In genomic region chr17:76091526-76092285, GRCh38 we compare ENCODE assay signal across 16 cellular contexts. TPM values are rescaled to one million over a fixed set of nuclear protein-coding genes. Genes with fewer than 3 reads are reported as not detected.
DNase-seq lines count a peak whose midpoint lies in the region; ATAC-seq, FAIRE-seq and TF ChIP-seq lines count a peak whose summit lies in the region.
"Had no signal": no experiment of that assay in that cellular context is flagged by ENCODE, and none has a peak within 500 bp of the region (broad histone marks: within the 10 kb centered on the region; RNA-seq: fewer than 3 reads in every experiment).

No MANE protein-coding gene starts in this region.

- peaks cover 2% of the 10 kb centered on the region for H3K4me1 Mint-ChIP-seq in activated CD8-positive, alpha-beta T cell treated with anti-CD3 and anti-CD28 coated beads, Interleukin-2, amount 10 ng/mL, durations not matched to agents 7 days and 5 days (ENCODE audit: low read depth)
- H3K4me1 Mint-ChIP-seq in progenitor cell of endocrine pancreas (ENCODE audit: low read depth), result no peaks in the 10 kb centered on the region

- H3K27ac Mint-ChIP-seq in activated CD8-positive, alpha-beta T cell treated with anti-CD3 and anti-CD28 coated beads, Interleukin-2, amount 10 ng/mL, durations not matched to agents 7 days and 5 days, result peak overlapping the region; percentile 62
- H3K27ac Mint-ChIP-seq in progenitor cell of endocrine pancreas, result no peak overlapping the region

- H3K36me3 Mint-ChIP-seq in activated CD8-positive, alpha-beta T cell treated with anti-CD3 and anti-CD28 coated beads, Interleukin-2, amount 10 ng/mL, durations not matched to agents 7 days and 5 days (ENCODE audit: low read depth), result peaks cover 33% of the 10 kb centered on the region
- H3K36me3 Mint-ChIP-seq in progenitor cell of endocrine pancreas (ENCODE audit: insufficient read depth), result peaks cover 14% of the 10 kb centered on the region

- H4K20me1 ChIP-seq in BLaER1 (peaks cover 16% of the 10 kb centered on the region), endothelial cell of umbilical vein (replicated peaks; ENCODE audit: control insufficient read depth, extremely low read depth, insufficient read depth, low read length) (no peaks in the 10 kb centered on the region)

- H3K27me3 ChIP-seq in BLaER1, result no peaks in the 10 kb centered on the region
- H3K27me3 ChIP-seq in endothelial cell of umbilical vein (ENCODE audit: control insufficient read depth in 2 of 2, insufficient read depth in 2 of 2, low read length in 2 of 2), result no peaks in the 10 kb centered on the region
- H3K27me3 ChIP-seq in brain microvascular endothelial cell (replicated peaks), result no peaks in the 10 kb centered on the region

- H3K9me3 Mint-ChIP-seq in activated CD8-positive, alpha-beta T cell treated with anti-CD3 and anti-CD28 coated beads, Interleukin-2, amount 10 ng/mL, durations not matched to agents 7 days and 5 days (ENCODE audit: insufficient read depth), result no peaks in the 10 kb centered on the region
- H3K9me3 Mint-ChIP-seq in progenitor cell of endocrine pancreas (ENCODE audit: low read depth), result no peaks in the 10 kb centered on the region
- H3K9me3 Mint-ChIP-seq: naive B cell had no signal

- POLR2A ChIA-PET in activated CD8-positive, alpha-beta T cell treated with anti-CD3 and anti-CD28 coated beads, Interleukin-2, amount 10 ng/mL, durations not matched to agents 7 days and 5 days (lab: Charles Lee), result interaction anchor here (1.1 to 2.2 kb wide), 3 partner anchors 11 to 14 kb away, joined by 4 to 8 read pairs (median 4); partner anchors contain the start of gene EXOC7
- POLR2A ChIA-PET in endothelial cell of umbilical vein (lab: Charles Lee), result interaction anchor here (0.6 to 0.7 kb wide), 2 partner anchors 31 to 57 kb away, joined by 3 to 9 read pairs; no protein-coding TSS in a partner anchor

- no peaks in the 10 kb centered on the region for H3K27me3 Mint-ChIP-seq in activated CD8-positive, alpha-beta T cell treated with anti-CD3 and anti-CD28 coated beads, Interleukin-2, amount 10 ng/mL, durations not matched to agents 7 days and 5 days (ENCODE audit: low read depth)
- no peaks in the 10 kb centered on the region for H3K27me3 Mint-ChIP-seq in progenitor cell of endocrine pancreas
- H3K27me3 Mint-ChIP-seq: naive B cell had no signal

- DNase-seq in D341Med (ENCODE audit: low spot score) (peak; percentile 28), endothelial cell of umbilical vein (ENCODE audit: low read depth, low spot score) (peak; percentile 50), NCI-H446 treated with DMSO at 0.1 percent for 48 hours (lab: John Stamatoyannopoulos, UW) (no peak), NCI-H2029 treated with DMSO at 0.1 percent for 48 hours (lab: John Stamatoyannopoulos, UW) (no peak), brain microvascular endothelial cell (no peak), progenitor cell of endocrine pancreas (ENCODE audit: low spot score, unreplicated experiment) (no peak)
- DNase-seq in activated CD8-positive, alpha-beta T cell treated with anti-CD3 and anti-CD28 coated beads, Interleukin-2, amount 10 ng/mL, durations not matched to agents 7 days and 5 days, result no peak
- DNase-seq: DMS79, naive B cell, NCI-H187, NCI-H526, WERI-Rb-1 had no signal

- H3K36me3 ChIP-seq in BLaER1 (peaks cover 98% of the 10 kb centered on the region), endothelial cell of umbilical vein (ENCODE audit: control insufficient read depth in 2 of 2, extremely low read depth in 1 of 2, insufficient read depth in 2 of 2, low read length in 2 of 2) (peaks cover 8 to 62% of the 10 kb centered on the region in 2 experiments), brain microvascular endothelial cell (replicated peaks) (peaks cover 68% of the 10 kb centered on the region)

- in situ Hi-C loops in brain microvascular endothelial cell (cut with HindIII; ENCODE audit: low pct_ligation_motif_present, low sequenced_read_pairs), result no loop called here

- no peaks in the 10 kb centered on the region for H3K9me1 ChIP-seq in endothelial cell of umbilical vein (replicated peaks; ENCODE audit: control insufficient read depth, extremely low read depth, insufficient read depth, low read length)

- dilution Hi-C loops in endothelial cell of umbilical vein (cut with MboI; ENCODE audit: extremely low pct_ligation_motif_present, low sequenced_read_pairs), result no loop called here

- H3K4me3 ChIP-seq in BLaER1, result no peak overlapping the region
- no peak overlapping the region for H3K4me3 ChIP-seq in endothelial cell of umbilical vein (replicated peaks in 1 of 3; ENCODE audit: insufficient read depth in 1 of 3, low read depth in 1 of 3, low read length in 3 of 3)
- H3K4me3 ChIP-seq in brain microvascular endothelial cell (ENCODE audit: low read depth, low read length), result no peak overlapping the region
- H3K4me3 ChIP-seq: coronary artery, lung had no signal

- BruUV-seq in endothelial cell of umbilical vein (replicated peaks; lab: Mats Ljungman, UMichigan), result no TSS peak

- ATAC-seq in activated CD8-positive, alpha-beta T cell treated with anti-CD3 and anti-CD28 coated beads, Interleukin-2, amount 10 ng/mL, durations not matched to agents 7 days and 5 days, result peak; percentile 25

- H3K9ac ChIP-seq in BLaER1 (no peak overlapping the region), endothelial cell of umbilical vein (replicated peaks; ENCODE audit: extremely low read depth, insufficient read depth, low read length) (no peak overlapping the region)

- CTCF ChIA-PET in activated CD8-positive, alpha-beta T cell treated with anti-CD3 and anti-CD28 coated beads, Interleukin-2, amount 10 ng/mL, durations not matched to agents 7 days and 5 days (lab: Charles Lee), result interaction anchor here (0.7 kb wide), 1 partner anchor 293 kb away, joined by 3 read pairs; the partner anchor contains the start of gene SPHK1
- CTCF ChIA-PET in endothelial cell of umbilical vein (lab: Charles Lee), result interaction anchor here (0.6 to 1.4 kb wide), 4 partner anchors 11 to 19 kb away, joined by 3 to 4 read pairs (median 3); partner anchors contain the start of genes GALR2 and SRP68

- peak; percentile 53 for TF ChIP-seq POLR2A in endothelial cell of umbilical vein (IDR thresholded peaks at IDR 0.05; ENCODE audit: low read depth, low read length)

- H3K27ac ChIP-seq in BLaER1 (peak overlapping the region; percentile 60), endothelial cell of umbilical vein (ENCODE audit: insufficient read depth, low read depth, low read length) (peak overlapping the region; percentile 72), brain microvascular endothelial cell (no peak overlapping the region)
- H3K27ac ChIP-seq: coronary artery, WERI-Rb-1 had no signal

- H3K79me2 ChIP-seq in endothelial cell of umbilical vein (ENCODE audit: control insufficient read depth, insufficient read depth, low read length), result no peaks in the 10 kb centered on the region

- H3K4me2 ChIP-seq in BLaER1 (peak overlapping the region; percentile 72), endothelial cell of umbilical vein (ENCODE audit: insufficient read depth, low read length) (peak overlapping the region; percentile 1)

- H3K9me3 ChIP-seq in BLaER1 (no peaks in the 10 kb centered on the region), endothelial cell of umbilical vein (replicated peaks; ENCODE audit: control insufficient read depth, insufficient read depth, low read length) (no peaks in the 10 kb centered on the region)

- H3K4me1 ChIP-seq in BLaER1, result peaks cover 33% of the 10 kb centered on the region
- H3K4me1 ChIP-seq in endothelial cell of umbilical vein (ENCODE audit: control insufficient read depth, extremely low read depth, insufficient read depth, low read length), result peaks cover 10% of the 10 kb centered on the region

- TF ChIP-seq CTCF in endothelial cell of umbilical vein (IDR thresholded peaks at IDR 0.05; ENCODE audit: extremely low read depth in 1 of 2, insufficient read depth in 1 of 2, low read depth in 1 of 2, low read length in 2 of 2), result no peak
- no peak for TF ChIP-seq CTCF in brain microvascular endothelial cell (IDR thresholded peaks at IDR 0.05; ENCODE audit: low read depth, low read length, missing control alignments)
- no peak for TF ChIP-seq CTCF in progenitor cell of endocrine pancreas (IDR thresholded peaks at IDR 0.05; ENCODE audit: unreplicated experiment)

- H3K4me3 Mint-ChIP-seq in activated CD8-positive, alpha-beta T cell treated with anti-CD3 and anti-CD28 coated beads, Interleukin-2, amount 10 ng/mL, durations not matched to agents 7 days and 5 days, result no peak overlapping the region
- H3K4me3 Mint-ChIP-seq in progenitor cell of endocrine pancreas (ENCODE audit: low read depth), result no peak overlapping the region
- H3K4me3 Mint-ChIP-seq: naive B cell had no signal

- intact Hi-C loops in endothelial cell of umbilical vein (cut with micrococcal nuclease), result loop anchor here (1.0 kb wide), 1 partner anchor 12 kb away; the partner anchor contains the start of gene EXOC7

- H2AFZ ChIP-seq in endothelial cell of umbilical vein (ENCODE audit: low read depth, low read length), result peak overlapping the region; percentile 88

- FAIRE-seq in endothelial cell of umbilical vein (lab: Jason Lieb, UNC), result peak; percentile 81

RNA-seq across cellular contexts. Expression of gene EXOC7, which starts 11.9 kb away (rescaled TPM):
- total RNA-seq in activated CD8-positive, alpha-beta T cell treated with anti-CD3 and anti-CD28 coated beads, Interleukin-2, amount 10 ng/mL, durations not matched to agents 7 days and 5 days, result 100 to 1,000 TPM; 126 to 129 TPM
- total RNA-seq in endothelial cell of umbilical vein, result 122 and 137 TPM in 2 replicates
- polyA plus RNA-seq in endothelial cell of umbilical vein, result 91.5 and 104 TPM in 2 replicates
- 75.7 and 77.3 TPM in 2 replicates for polyA plus RNA-seq in endothelial cell of umbilical vein (2011; cell fraction: cytosol; rRNA removed)
- polyA plus RNA-seq in endothelial cell of umbilical vein (2011; cell fraction: nucleus; rRNA removed), result 211 and 239 TPM in 2 replicates
- polyA plus RNA-seq in endothelial cell of umbilical vein (2012), result 127 and 145 TPM in 2 replicates
- polyA minus RNA-seq in endothelial cell of umbilical vein, result 135 and 149 TPM in 2 replicates
- polyA minus RNA-seq in endothelial cell of umbilical vein (2011; cell fraction: cytosol; rRNA and poly(A)+ RNA removed), result 57.0 TPM
- 89.1 and 93.6 TPM in 2 replicates for polyA minus RNA-seq in endothelial cell of umbilical vein (2011; cell fraction: nucleus; rRNA and poly(A)+ RNA removed)
- 354 and 364 TPM in 2 replicates for total RNA-seq in progenitor cell of endocrine pancreas

RNA-seq across cellular contexts. Expression of gene ZACN, which starts 12.7 kb away (rescaled TPM):
- total RNA-seq in activated CD8-positive, alpha-beta T cell treated with anti-CD3 and anti-CD28 coated beads, Interleukin-2, amount 10 ng/mL, durations not matched to agents 7 days and 5 days, result under 1 TPM; 0.18 to 0.34 TPM
- total RNA-seq in endothelial cell of umbilical vein, result not detected in 2 replicates
- polyA plus RNA-seq in endothelial cell of umbilical vein, result 0.05 and 0.18 TPM in 2 replicates
- 0.03 and 0.13 TPM in 2 replicates for polyA plus RNA-seq in endothelial cell of umbilical vein (2011; cell fraction: cytosol; rRNA removed)
- polyA plus RNA-seq in endothelial cell of umbilical vein (2011; cell fraction: nucleus; rRNA removed), result 0.34 and 0.50 TPM in 2 replicates
- 0.41 and 3.6 TPM in 2 replicates for polyA plus RNA-seq in endothelial cell of umbilical vein (2012)
- polyA minus RNA-seq in endothelial cell of umbilical vein, result not detected in 2 replicates
- not detected for polyA minus RNA-seq in endothelial cell of umbilical vein (2011; cell fraction: cytosol; rRNA and poly(A)+ RNA removed)
- polyA minus RNA-seq in endothelial cell of umbilical vein (2011; cell fraction: nucleus; rRNA and poly(A)+ RNA removed), result not detected in 2 replicates
- total RNA-seq in progenitor cell of endocrine pancreas, result 0.36 and 0.96 TPM in 2 replicates
- total RNA-seq: subcutaneous adipose tissue had no signal

RNA-seq across cellular contexts. Expression of gene GALR2, which starts 17.1 kb away (rescaled TPM):
- total RNA-seq in activated CD8-positive, alpha-beta T cell treated with anti-CD3 and anti-CD28 coated beads, Interleukin-2, amount 10 ng/mL, durations not matched to agents 7 days and 5 days, result under 1 TPM in 1 of 2 experiments, not detected in 1; 0.18 TPM
- total RNA-seq in endothelial cell of umbilical vein (not detected in 2 replicates), progenitor cell of endocrine pancreas (1.0 and 1.1 TPM in 2 replicates)
- 0.47 and 0.53 TPM in 2 replicates for polyA plus RNA-seq in endothelial cell of umbilical vein
- 0.14 TPM in 2 replicates for polyA plus RNA-seq in endothelial cell of umbilical vein (2011; cell fraction: cytosol; rRNA removed)
- polyA plus RNA-seq in endothelial cell of umbilical vein (2011; cell fraction: nucleus; rRNA removed), result 0.27 TPM in 1 of 2 replicates, not detected in the other
- 0.20 TPM in 1 of 2 replicates, not detected in the other for polyA plus RNA-seq in endothelial cell of umbilical vein (2012)
- polyA minus RNA-seq in endothelial cell of umbilical vein, result 0.17 TPM in 1 of 2 replicates, not detected in the other
- 0.72 TPM for polyA minus RNA-seq in endothelial cell of umbilical vein (2011; cell fraction: cytosol; rRNA and poly(A)+ RNA removed)
- not detected in 2 replicates for polyA minus RNA-seq in endothelial cell of umbilical vein (2011; cell fraction: nucleus; rRNA and poly(A)+ RNA removed)
- total RNA-seq: subcutaneous adipose tissue had no signal

RNA-seq across cellular contexts. Expression of gene SRP68, which starts 19.4 kb away (rescaled TPM):
- total RNA-seq in activated CD8-positive, alpha-beta T cell treated with anti-CD3 and anti-CD28 coated beads, Interleukin-2, amount 10 ng/mL, durations not matched to agents 7 days and 5 days, result 10 to 100 TPM; 85.1 to 86.0 TPM
- total RNA-seq in endothelial cell of umbilical vein (77.6 and 81.7 TPM in 2 replicates), progenitor cell of endocrine pancreas (74.9 and 79.4 TPM in 2 replicates)
- 55.8 and 64.6 TPM in 2 replicates for polyA plus RNA-seq in endothelial cell of umbilical vein
- 60.5 and 79.4 TPM in 2 replicates for polyA plus RNA-seq in endothelial cell of umbilical vein (2011; cell fraction: cytosol; rRNA removed)
- polyA plus RNA-seq in endothelial cell of umbilical vein (2011; cell fraction: nucleus; rRNA removed), result 62.9 and 65.6 TPM in 2 replicates
- 73.2 and 88.3 TPM in 2 replicates for polyA plus RNA-seq in endothelial cell of umbilical vein (2012)
- polyA minus RNA-seq in endothelial cell of umbilical vein, result 63.1 and 67.7 TPM in 2 replicates
- polyA minus RNA-seq in endothelial cell of umbilical vein (2011; cell fraction: cytosol; rRNA and poly(A)+ RNA removed), result 28.5 TPM
- polyA minus RNA-seq in endothelial cell of umbilical vein (2011; cell fraction: nucleus; rRNA and poly(A)+ RNA removed), result 47.6 and 56.8 TPM in 2 replicates

RNA-seq across cellular contexts. Expression of gene FOXJ1, which starts 49.3 kb away (rescaled TPM):
- 1 to 10 TPM; 8.7 to 9.1 TPM for total RNA-seq in activated CD8-positive, alpha-beta T cell treated with anti-CD3 and anti-CD28 coated beads, Interleukin-2, amount 10 ng/mL, durations not matched to agents 7 days and 5 days
- total RNA-seq in endothelial cell of umbilical vein (not detected in 2 replicates), progenitor cell of endocrine pancreas (18.6 and 19.0 TPM in 2 replicates)
- not detected in 2 replicates for polyA plus RNA-seq in endothelial cell of umbilical vein
- not detected in 2 replicates for polyA plus RNA-seq in endothelial cell of umbilical vein (2011; cell fraction: cytosol; rRNA removed)
- polyA plus RNA-seq in endothelial cell of umbilical vein (2011; cell fraction: nucleus; rRNA removed), result not detected in 2 replicates
- not detected in 2 replicates for polyA plus RNA-seq in endothelial cell of umbilical vein (2012)
- polyA minus RNA-seq in endothelial cell of umbilical vein, result not detected in 2 replicates
- polyA minus RNA-seq in endothelial cell of umbilical vein (2011; cell fraction: cytosol; rRNA and poly(A)+ RNA removed), result not detected
- polyA minus RNA-seq in endothelial cell of umbilical vein (2011; cell fraction: nucleus; rRNA and poly(A)+ RNA removed), result not detected in 2 replicates
- total RNA-seq: subcutaneous adipose tissue had no signal

Comparison
In these comparisons a context has a peak if more than half of its experiments do, and no peak if none do; other contexts are left out.
1. DNase-seq: peak in D341Med (single experiment) and endothelial cell of umbilical vein (single experiment); none in activated CD8-positive, alpha-beta T cell treated with anti-CD3 and anti-CD28 coated beads, Interleukin-2, amount 10 ng/mL, durations not matched to agents 7 days and 5 days (single experiment), NCI-H446 treated with DMSO at 0.1 percent for 48 hours (single experiment), NCI-H2029 treated with DMSO at 0.1 percent for 48 hours (single experiment), brain microvascular endothelial cell (single experiment) and progenitor cell of endocrine pancreas (single experiment).